In the genomic region with DNA sequence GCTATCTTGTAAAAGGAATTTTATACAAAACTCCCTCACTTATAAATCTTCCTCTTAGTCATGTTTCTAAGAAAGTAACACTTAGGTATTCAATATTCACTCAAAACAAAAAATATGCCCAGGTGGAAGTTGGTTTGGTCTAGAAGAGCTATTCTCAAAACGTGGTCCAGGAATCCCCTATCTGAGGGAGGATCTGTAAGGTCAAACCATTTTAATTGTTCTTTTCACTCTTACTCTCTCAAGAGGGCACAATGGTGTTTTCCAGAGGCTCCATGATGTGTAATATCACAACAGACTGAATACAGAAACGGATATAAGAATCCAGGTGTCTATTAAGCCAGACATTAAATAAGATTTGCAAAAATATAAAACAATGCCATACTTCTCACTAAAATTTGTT, we compare ENCODE assay signal across 20 cellular contexts.
DNase-seq lines count a peak whose midpoint lies in the region; ATAC-seq and TF ChIP-seq lines count a peak whose summit lies in the region.
"Had no signal": no experiment of that assay in that cellular context is flagged by ENCODE, and none has a peak within 500 bp of the region (broad histone marks: within the 10 kb centered on the region; RNA-seq: fewer than 3 reads in every experiment).

No MANE protein-coding gene starts in this region.

- in situ Hi-C loops in GM13976 (cut with MboI; ENCODE audit: low sequenced_read_pairs, unreplicated experiment) = no loop called here

- no peak for TF ChIP-seq CTCF in GM13976 (IDR thresholded peaks at IDR 0.05; ENCODE audit: borderline replicate concordance, control extremely low read depth, extremely low read depth, insufficient read depth, missing control alignments)

- DNase-seq in T-helper 1 cell (no peak), GM13976 (ENCODE audit: low spot score) (peak; percentile 47), NCI-H748 (lab: John Stamatoyannopoulos, UW; ENCODE audit: unreplicated experiment) (no peak), kidney tubule cell (ENCODE audit: low spot score) (no peak)
- DNase-seq in activated naive CD8-positive, alpha-beta T cell treated with anti-CD3 and anti-CD28 coated beads, Interleukin-2, amount 50 U/mL, for 24 hours = no peak
- DNase-seq: aorta; CD8-positive, alpha-beta memory T cell; DMS153; GDM1; islet precursor cell; NCI-H1092; NCI-H1930; NCI-H774; stimulated activated CD4-positive, alpha-beta T cell treated with anti-CD3 and anti-CD28 coated beads, Interleukin-4, amount 100 ng/mL, for 1 hour; T1000; upper lobe of left lung had no signal

- H3K4me3 Mint-ChIP-seq in T-helper 1 cell treated with Interleukin-12 subunit alpha and Interleukin-12 subunit beta and Interleukin-4 antibody, amounts not matched to agents 30 μg/mL and 1 μg/mL, for 36 hours = no peak overlapping the region
- no peak overlapping the region for H3K4me3 Mint-ChIP-seq in activated naive CD8-positive, alpha-beta T cell treated with anti-CD3 and anti-CD28 coated beads, Interleukin-2, amount 50 U/mL, for 24 hours
- H3K4me3 Mint-ChIP-seq: CD8-positive, alpha-beta memory T cell had no signal

- ATAC-seq in HG02885 (IDR thresholded peaks at IDR 0.05; ENCODE audit: poor library complexity, unreplicated experiment) (peak; percentile 61), HG02759 (IDR thresholded peaks at IDR 0.05; ENCODE audit: unreplicated experiment) (no peak)
- ATAC-seq in activated naive CD8-positive, alpha-beta T cell treated with anti-CD3 and anti-CD28 coated beads, Interleukin-2, amount 50 U/mL, for 24 hours = peak; percentile 75
- ATAC-seq: SK-N-SH treated with all-trans-retinoic acid at 6 μM for 48 hours had no signal

- H3K9me3 Mint-ChIP-seq in T-helper 1 cell treated with Interleukin-12 subunit alpha and Interleukin-12 subunit beta and Interleukin-4 antibody, amounts not matched to agents 30 μg/mL and 1 μg/mL, for 36 hours = peaks cover 8% of the 10 kb centered on the region
- H3K9me3 Mint-ChIP-seq in activated naive CD8-positive, alpha-beta T cell treated with anti-CD3 and anti-CD28 coated beads, Interleukin-2, amount 50 U/mL, for 24 hours = no peaks in the 10 kb centered on the region
- H3K9me3 Mint-ChIP-seq: CD8-positive, alpha-beta memory T cell had no signal

- H3K4me1 Mint-ChIP-seq in T-helper 1 cell treated with Interleukin-12 subunit alpha and Interleukin-12 subunit beta and Interleukin-4 antibody, amounts not matched to agents 30 μg/mL and 1 μg/mL, for 36 hours (ENCODE audit: low read depth) = peaks cover 19% of the 10 kb centered on the region
- H3K4me1 Mint-ChIP-seq in activated naive CD8-positive, alpha-beta T cell treated with anti-CD3 and anti-CD28 coated beads, Interleukin-2, amount 50 U/mL, for 24 hours = peaks cover 35% of the 10 kb centered on the region

- H3K27me3 Mint-ChIP-seq in T-helper 1 cell treated with Interleukin-12 subunit alpha and Interleukin-12 subunit beta and Interleukin-4 antibody, amounts not matched to agents 30 μg/mL and 1 μg/mL, for 36 hours (ENCODE audit: low read depth) = no peaks in the 10 kb centered on the region
- no peaks in the 10 kb centered on the region for H3K27me3 Mint-ChIP-seq in activated naive CD8-positive, alpha-beta T cell treated with anti-CD3 and anti-CD28 coated beads, Interleukin-2, amount 50 U/mL, for 24 hours
- H3K27me3 Mint-ChIP-seq: CD8-positive, alpha-beta memory T cell had no signal

- H3K36me3 Mint-ChIP-seq in T-helper 1 cell treated with Interleukin-12 subunit alpha and Interleukin-12 subunit beta and Interleukin-4 antibody, amounts not matched to agents 30 μg/mL and 1 μg/mL, for 36 hours (ENCODE audit: low read depth) = peaks cover 50% of the 10 kb centered on the region
- H3K36me3 Mint-ChIP-seq in activated naive CD8-positive, alpha-beta T cell treated with anti-CD3 and anti-CD28 coated beads, Interleukin-2, amount 50 U/mL, for 24 hours (ENCODE audit: low read depth) = peaks cover 66% of the 10 kb centered on the region

- peak overlapping the region; percentile 71 for H3K27ac Mint-ChIP-seq in T-helper 1 cell treated with Interleukin-12 subunit alpha and Interleukin-12 subunit beta and Interleukin-4 antibody, amounts not matched to agents 30 μg/mL and 1 μg/mL, for 36 hours
- H3K27ac Mint-ChIP-seq in activated naive CD8-positive, alpha-beta T cell treated with anti-CD3 and anti-CD28 coated beads, Interleukin-2, amount 50 U/mL, for 24 hours = peak overlapping the region; percentile 55
